11 cellular contexts compared by ENCODE assay signal in genomic region chr3:42072583-42072924, GRCh38. TPM values are rescaled to one million over a fixed set of nuclear protein-coding genes. Genes with fewer than 3 reads are reported as not detected.
A peak's percentile ranks its signal among the peaks of the same experiment; 100 is the strongest.
DNase-seq lines count a peak whose midpoint lies in the region; ATAC-seq, FAIRE-seq and TF ChIP-seq lines count a peak whose summit lies in the region.
"Had no signal": no experiment of that assay in that cellular context is flagged by ENCODE, and none has a peak within 500 bp of the region (broad histone marks: within the 10 kb centered on the region; RNA-seq: fewer than 3 reads in every experiment).

No MANE protein-coding gene starts in this region.

- intact Hi-C loops in colonic mucosa (cut with DNase I) = no loop called here

- POLR2A ChIA-PET in A549 (lab: Yijun Ruan, JAX) = no interaction called here

- H3K27ac ChIP-seq in A549 (peak overlapping the region; percentile 62 to 83; a peak in 5 of 6 replicates), colonic mucosa (peak overlapping the region; percentile 77)

- 59% methylated on average over 5 of the region's 5 CpGs for WGBS in A549 (ENCODE audit: missing lambda C conversion rate)

- H3K4me3 ChIP-seq in A549 = no peak overlapping the region
- no peak overlapping the region for H3K4me3 ChIP-seq in colonic mucosa

- no peak for TF ChIP-seq POLR2A in A549 (IDR thresholded peaks at IDR 0.05; ENCODE audit: low read length)

- H3K4me3 Mint-ChIP-seq in IgD-negative memory B cell = peak overlapping the region; percentile 9 to 81 (median 47)
- H3K4me3 Mint-ChIP-seq in nephron = peak overlapping the region; percentile 56 to 70 (median 66)
- H3K4me3 Mint-ChIP-seq: CD8-positive, alpha-beta memory T cell had no signal

- DNase-seq in A549 (ENCODE audit: low read depth in 1 of 2, low spot score in 1 of 2) (no peak), colonic mucosa (no peak), EL (no peak), DMS79 (lab: John Stamatoyannopoulos, UW) (no peak), A172 (ENCODE audit: low spot score) (no peak)
- DNase-seq: CD8-positive, alpha-beta memory T cell; NK-92 treated with Interleukin-12 subunit alpha and Interleukin-12 subunit beta, amount 100 ng/mL, for 24 hours had no signal

- no peaks in the 10 kb centered on the region for H3K36me3 ChIP-seq in colonic mucosa

- CTCF ChIA-PET in A549 (lab: Yijun Ruan, JAX) = interaction anchor here (0.9 kb wide), 1 partner anchor 27 kb away, joined by 5 read pairs; no protein-coding TSS in a partner anchor

- TF ChIP-seq CTCF in A549 (IDR thresholded peaks at IDR 0.05) (no peak), colonic mucosa (IDR thresholded peaks at IDR 0.05) (no peak), nephron (IDR thresholded peaks at IDR 0.05; ENCODE audit: unreplicated experiment in 3 of 3) (no peak)

- peak overlapping the region; percentile 88 for H3K4me2 ChIP-seq in A549

- H3K27ac Mint-ChIP-seq in IgD-negative memory B cell = peak overlapping the region; percentile 64 to 83 (median 82)
- H3K27ac Mint-ChIP-seq in nephron = peak overlapping the region; percentile 87 to 95 (median 90)

- TF ChIP-seq RAD21 in A549 (conservative IDR thresholded peaks at IDR 0.05 in 1 of 2, IDR thresholded peaks at IDR 0.05 in 1 of 2) = no peak

- H3K9ac ChIP-seq in colonic mucosa (ENCODE audit: low read depth in 2 of 2, low read length in 2 of 2) = peak overlapping the region in 1 of 2 donors; percentile 69

- no peaks in the 10 kb centered on the region for H3K27me3 Mint-ChIP-seq in IgD-negative memory B cell
- H3K27me3 Mint-ChIP-seq in nephron (ENCODE audit: low read depth) = no peaks in the 10 kb centered on the region

- TF ChIP-seq EP300 in A549 (IDR thresholded peaks at IDR 0.05) = no peak

- H3K4me1 Mint-ChIP-seq in IgD-negative memory B cell (peaks cover 41 to 62% (median 60%) of the 10 kb centered on the region in 3 donors), nephron (peaks cover 64% of the 10 kb centered on the region)

- no peak for ATAC-seq in A549
- ATAC-seq in GM18517 (IDR thresholded peaks at IDR 0.05; ENCODE audit: unreplicated experiment) = no peak

- H3K27me3 ChIP-seq in colonic mucosa = no peaks in the 10 kb centered on the region
- H3K27me3 ChIP-seq: foreskin keratinocyte had no signal

- H3K9me3 ChIP-seq in A549 = peaks cover 9% of the 10 kb centered on the region; the same call in 1 of the 3 replicates
- no peaks in the 10 kb centered on the region for H3K9me3 ChIP-seq in colonic mucosa

- no peak for FAIRE-seq in A549 (lab: Jason Lieb, UNC)

- H3K9me3 Mint-ChIP-seq in IgD-negative memory B cell (peaks cover 0 to 4% (median 0%) of the 10 kb centered on the region in 3 donors), nephron (peaks cover 6% of the 10 kb centered on the region)

- H3K4me1 ChIP-seq in A549 = peaks cover 40% of the 10 kb centered on the region
- H3K4me1 ChIP-seq in colonic mucosa = peaks cover 31% of the 10 kb centered on the region

- peaks cover 4% of the 10 kb centered on the region for H3K36me3 Mint-ChIP-seq in IgD-negative memory B cell
- H3K36me3 Mint-ChIP-seq in nephron (ENCODE audit: low read depth) = peaks cover 7% of the 10 kb centered on the region

TF ChIP-seq in A549, 52 proteins besides CTCF, POLR2A, EP300 and RAD21:
- TF ChIP-seq SREBF2 (IDR thresholded peaks at IDR 0.05) = no peak
- TF ChIP-seq CHD2 (IDR thresholded peaks at IDR 0.05; ENCODE audit: low read length, partially characterized antibody) = no peak
- TF ChIP-seq NFE2L2 (conservative IDR thresholded peaks at IDR 0.05; ENCODE audit: low read length) = no peak
- TF ChIP-seq EHF (CRISPR knock-in tag; IDR thresholded peaks at IDR 0.05) = no peak
- no peak for TF ChIP-seq REST (IDR thresholded peaks at IDR 0.05)
- no peak for TF ChIP-seq HOXB5 (CRISPR knock-in tag; IDR thresholded peaks at IDR 0.05)
- no peak for TF ChIP-seq CBX8 (IDR thresholded peaks at IDR 0.05)
- TF ChIP-seq CEBPB (IDR thresholded peaks at IDR 0.05) = no peak
- no peak for TF ChIP-seq MAFK (IDR thresholded peaks at IDR 0.05; ENCODE audit: partially characterized antibody)

RNA-seq across cellular contexts. Expression of gene TRAK1, which starts 18.6 kb away (rescaled TPM):
- polyA plus RNA-seq in A549 (2011; rRNA removed) (22.3 and 24.5 TPM in 2 replicates), A549 (2017; fragmentation: RNase III; extraction: RNeasy Plus Mini Kit Qiagen cat#74134 plus additional on column Dnase treatment) (10.3 to 12.9 TPM (median 12.2 TPM) in 3 replicates), IgD-negative memory B cell (24.6 TPM)
- 10.9 and 11.9 TPM in 2 replicates for polyA plus RNA-seq in A549 (2012; cell fraction: cytosol; rRNA removed)
- 14.7 and 15.0 TPM in 2 replicates for polyA plus RNA-seq in A549 (2012; cell fraction: nucleus; rRNA removed)
- 31.7 and 35.0 TPM in 2 replicates for polyA minus RNA-seq in A549 (2011; rRNA and poly(A)+ RNA removed)
- 10 to 100 TPM; 58.9 to 70.3 TPM for total RNA-seq in colonic mucosa
- 10.3 and 10.6 TPM in 2 replicates for total RNA-seq in A172 (2014; rRNA removed; shearing (Covaris generic))
